Comparison of ENCODE assay signal across 18 cellular contexts in the genomic region with DNA sequence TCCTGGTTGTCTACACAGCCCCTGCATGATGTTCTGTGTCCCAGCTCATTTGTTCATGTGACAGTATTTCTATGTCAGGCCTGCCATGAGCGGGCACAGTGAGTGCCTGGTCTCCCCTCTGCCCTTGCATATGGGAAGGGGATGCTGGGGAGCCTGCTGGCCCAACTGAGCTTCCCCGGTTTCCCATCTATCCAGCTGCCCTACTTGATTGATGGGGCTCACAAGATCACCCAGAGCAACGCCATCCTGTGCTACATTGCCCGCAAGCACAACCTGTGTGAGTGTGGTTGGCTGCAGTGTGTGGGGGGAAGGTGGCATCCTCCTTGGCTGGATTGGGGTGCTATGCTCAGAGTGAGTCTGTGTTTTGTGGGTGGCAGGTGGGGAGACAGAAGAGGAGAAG. TPM values are rescaled to one million over a fixed set of nuclear protein-coding genes. Genes with fewer than 3 reads are reported as not detected.
A peak's percentile ranks its signal among the peaks of the same experiment; 100 is the strongest.
DNase-seq lines count a peak whose midpoint lies in the region; ATAC-seq and TF ChIP-seq lines count a peak whose summit lies in the region.
"Had no signal": no experiment of that assay in that cellular context is flagged by ENCODE, and none has a peak within 500 bp of the region (broad histone marks: within the 10 kb centered on the region; RNA-seq: fewer than 3 reads in every experiment).

No MANE protein-coding gene starts in this region.

- no peak for ATAC-seq in activated B cell treated with CpG ODN at 0.5 μM for 24 hours (ENCODE audit: low read depth)
- ATAC-seq: activated CD4-positive, CD25-positive, alpha-beta regulatory T cell treated with anti-CD3 and anti-CD28 coated beads, Interleukin-2, amount 50 U/mL, for 24 hours had no signal

- no peak for DNase-seq in activated naive CD8-positive, alpha-beta T cell treated with anti-CD3 and anti-CD28 coated beads for 36 hours
- DNase-seq in activated B cell treated with CpG ODN at 0.5 μM for 24 hours (no peak), islet precursor cell (peak; percentile 19), HuH-7 (ENCODE audit: low spot score) (no peak), Peyer's patch (no peak)
- no peak for DNase-seq in stimulated activated CD4-positive, alpha-beta T cell treated with anti-CD3 and anti-CD28 coated beads, Interleukin-4, amount 100 ng/mL, for 24 hours
- DNase-seq: DMS53; lower lobe of right lung; NCI-H1436 treated with DMSO at 0.1 percent for 48 hours; NCI-H2227 treated with DMSO at 0.1 percent for 48 hours; NK-92 treated with Interleukin-12 subunit alpha and Interleukin-12 subunit beta, amount 100 ng/mL, for 24 hours had no signal

- no peaks in the 10 kb centered on the region for H3K27me3 ChIP-seq in thymus (ENCODE audit: control insufficient read depth, insufficient read depth)
- H3K27me3 ChIP-seq in Peyer's patch = no peaks in the 10 kb centered on the region

- intact Hi-C loops in activated B cell treated with CpG ODN at 0.5 μM for 24 hours (cut with micrococcal nuclease) = loop anchor here (2.0 to 5.0 kb wide), 4 partner anchors 37 to 165 kb away; partner anchors contain the start of genes CYB561D1 and GSTM3

- H3K9me3 Mint-ChIP-seq in activated naive CD8-positive, alpha-beta T cell (ENCODE audit: low read depth) = no peaks in the 10 kb centered on the region
- no peaks in the 10 kb centered on the region for H3K9me3 Mint-ChIP-seq in activated naive CD8-positive, alpha-beta T cell treated with anti-CD3 and anti-CD28 coated beads for 36 hours
- H3K9me3 Mint-ChIP-seq in activated B cell treated with CpG ODN at 0.5 μM for 24 hours = no peaks in the 10 kb centered on the region

- 97% methylated on average over 4 of the region's 4 CpGs for WGBS in thymus

- TF ChIP-seq POLR2A in Peyer's patch (IDR thresholded peaks at IDR 0.05) = no peak

- H3K27ac Mint-ChIP-seq in activated naive CD8-positive, alpha-beta T cell = no peak overlapping the region
- H3K27ac Mint-ChIP-seq in activated naive CD8-positive, alpha-beta T cell treated with anti-CD3 and anti-CD28 coated beads for 36 hours = no peak overlapping the region
- H3K27ac Mint-ChIP-seq in activated B cell treated with CpG ODN at 0.5 μM for 24 hours = no peak overlapping the region

- POLR2A ChIA-PET in activated B cell treated with CpG ODN at 0.5 μM for 24 hours (lab: Charles Lee) = interaction anchor here (2.9 kb wide), 1 partner anchor 31 kb away, joined by 12 read pairs; the partner anchor contains the start of gene GSTM1

- peaks cover 24% of the 10 kb centered on the region for H3K4me1 Mint-ChIP-seq in activated naive CD8-positive, alpha-beta T cell (ENCODE audit: low read depth)
- peaks cover 9% of the 10 kb centered on the region for H3K4me1 Mint-ChIP-seq in activated naive CD8-positive, alpha-beta T cell treated with anti-CD3 and anti-CD28 coated beads for 36 hours
- peaks cover 24% of the 10 kb centered on the region for H3K4me1 Mint-ChIP-seq in activated B cell treated with CpG ODN at 0.5 μM for 24 hours

- H3K4me3 ChIP-seq in thymus (ENCODE audit: low read length) = no peak overlapping the region
- H3K4me3 ChIP-seq in Peyer's patch = peak overlapping the region in 2 of 4 donors; percentile 87 to 89

- CTCF ChIA-PET in activated B cell treated with CpG ODN at 0.5 μM for 24 hours (lab: Charles Lee) = interaction anchor here (1.2 to 3.2 kb wide), 2 partner anchors 17 to 18 kb away, joined by 5 to 21 read pairs; no protein-coding TSS in a partner anchor

- H3K36me3 Mint-ChIP-seq in activated naive CD8-positive, alpha-beta T cell = no peaks in the 10 kb centered on the region
- no peaks in the 10 kb centered on the region for H3K36me3 Mint-ChIP-seq in activated naive CD8-positive, alpha-beta T cell treated with anti-CD3 and anti-CD28 coated beads for 36 hours
- H3K36me3 Mint-ChIP-seq in activated B cell treated with CpG ODN at 0.5 μM for 24 hours (ENCODE audit: low read depth) = peaks cover 21% of the 10 kb centered on the region

- H3K36me3 ChIP-seq in thymus (ENCODE audit: control insufficient read depth, insufficient read depth) (no peaks in the 10 kb centered on the region), Peyer's patch (peaks cover 0 to 36% (median 0%) of the 10 kb centered on the region in 3 donors)

- H3K4me1 ChIP-seq in thymus (ENCODE audit: control insufficient read depth, insufficient read depth, low read length) (peaks cover 3% of the 10 kb centered on the region), Peyer's patch (peaks cover 0 to 26% (median 3%) of the 10 kb centered on the region in 4 donors)

- TF ChIP-seq CTCF in activated B cell treated with CpG ODN at 0.5 μM for 24 hours (IDR thresholded peaks at IDR 0.05) (no peak), Peyer's patch (IDR thresholded peaks at IDR 0.05) (no peak)

- no peaks in the 10 kb centered on the region for H3K9me3 ChIP-seq in thymus (ENCODE audit: control insufficient read depth)
- H3K9me3 ChIP-seq in Peyer's patch = no peaks in the 10 kb centered on the region
- H3K9me3 ChIP-seq: lower lobe of right lung had no signal

- H3K4me3 Mint-ChIP-seq in activated naive CD8-positive, alpha-beta T cell = peak overlapping the region; percentile 62
- no peak overlapping the region for H3K4me3 Mint-ChIP-seq in activated naive CD8-positive, alpha-beta T cell treated with anti-CD3 and anti-CD28 coated beads for 36 hours
- H3K4me3 Mint-ChIP-seq in activated B cell treated with CpG ODN at 0.5 μM for 24 hours = peak overlapping the region; percentile 11

- H3K27me3 Mint-ChIP-seq in activated naive CD8-positive, alpha-beta T cell = no peaks in the 10 kb centered on the region
- H3K27me3 Mint-ChIP-seq in activated naive CD8-positive, alpha-beta T cell treated with anti-CD3 and anti-CD28 coated beads for 36 hours = peaks cover 9% of the 10 kb centered on the region
- peaks cover 3% of the 10 kb centered on the region for H3K27me3 Mint-ChIP-seq in activated B cell treated with CpG ODN at 0.5 μM for 24 hours

- H3K27ac ChIP-seq in thymus (ENCODE audit: low read depth) (peak overlapping the region; percentile 9), Peyer's patch (no peak overlapping the region)
- H3K27ac ChIP-seq: epithelial cell of prostate had no signal

RNA-seq across cellular contexts. Expression of gene GSTM4, which starts 1.5 kb away (rescaled TPM):
- 1 to 10 TPM; 2.4 to 3.0 TPM for total RNA-seq in activated naive CD8-positive, alpha-beta T cell treated with anti-CD3 and anti-CD28 coated beads for 36 hours
- total RNA-seq in activated B cell treated with CpG ODN at 0.5 μM for 24 hours (13.1 and 13.7 TPM in 2 replicates), Peyer's patch (100 to 1,000 TPM in 3 of 4 donors, 10 to 100 TPM in 1; 76.7 to 276 (median 228) TPM)
- polyA plus RNA-seq in thymus = 15.6 TPM

RNA-seq across cellular contexts. Expression of gene GSTM2, which starts 10.5 kb away (rescaled TPM):
- total RNA-seq in activated naive CD8-positive, alpha-beta T cell treated with anti-CD3 and anti-CD28 coated beads for 36 hours = 1 to 10 TPM; 7.4 to 8.5 TPM
- total RNA-seq in activated B cell treated with CpG ODN at 0.5 μM for 24 hours (9.2 and 11.0 TPM in 2 replicates), Peyer's patch (100 to 1,000 TPM in 2 of 4 donors, 10 to 100 TPM in 2; 38.5 to 242 (median 116) TPM)
- polyA plus RNA-seq in thymus = 100 TPM

RNA-seq across cellular contexts. Expression of gene GSTM1, which starts 30.2 kb away (rescaled TPM):
- not detected for total RNA-seq in activated naive CD8-positive, alpha-beta T cell treated with anti-CD3 and anti-CD28 coated beads for 36 hours
- total RNA-seq in activated B cell treated with CpG ODN at 0.5 μM for 24 hours (22.2 and 22.4 TPM in 2 replicates), Peyer's patch (10 to 100 TPM in 1 of 4 donors, not detected in 3; 93.7 TPM)
- 0.27 TPM for polyA plus RNA-seq in thymus
- total RNA-seq: glomerular endothelial cell, lower lobe of right lung had no signal

RNA-seq across cellular contexts. Expression of gene AMPD2, which starts 37.8 kb away (rescaled TPM):
- total RNA-seq in activated naive CD8-positive, alpha-beta T cell treated with anti-CD3 and anti-CD28 coated beads for 36 hours = 10 to 100 TPM; 89.5 to 91.4 TPM
- total RNA-seq in activated B cell treated with CpG ODN at 0.5 μM for 24 hours (56.8 and 64.9 TPM in 2 replicates), Peyer's patch (100 to 1,000 TPM in 3 of 4 donors, 10 to 100 TPM in 1; 48.3 to 158 (median 110) TPM)
- polyA plus RNA-seq in thymus = 32.8 TPM

RNA-seq across cellular contexts. Expression of gene GNAT2, which starts 38.0 kb away (rescaled TPM):
- under 1 TPM; 0.64 to 0.91 TPM for total RNA-seq in activated naive CD8-positive, alpha-beta T cell treated with anti-CD3 and anti-CD28 coated beads for 36 hours
- total RNA-seq in activated B cell treated with CpG ODN at 0.5 μM for 24 hours (0.71 TPM in 1 of 2 replicates, not detected in the other), Peyer's patch (not detected)
- polyA plus RNA-seq in thymus = 0.05 TPM
- total RNA-seq: aorta; glomerular endothelial cell; lower lobe of right lung; T-helper 1 cell treated with Interleukin-12 subunit alpha and Interleukin-12 subunit beta and Interleukin-4 antibody, amounts not matched to agents 30 ng/mL and 1 ng/mL, for 36 hours had no signal
- polyA plus RNA-seq: aorta had no signal
